Comparison of ENCODE assay signal across 10 cellular contexts in the genomic region with DNA sequence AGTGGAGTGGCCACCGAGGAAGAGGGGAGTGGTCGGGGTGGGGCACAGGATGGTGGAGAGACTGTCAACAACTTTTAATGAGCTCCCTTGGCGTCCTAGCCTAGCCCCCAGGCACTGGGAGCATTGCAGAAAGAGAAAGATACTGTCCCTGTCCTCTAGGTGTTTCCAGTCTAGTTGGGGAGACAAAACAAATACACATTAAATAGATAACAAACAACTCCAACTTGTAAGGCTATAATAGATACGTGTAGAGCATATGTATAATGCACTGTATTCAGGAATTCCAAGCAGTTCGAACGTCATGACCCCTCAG. TPM values are rescaled to one million over a fixed set of nuclear protein-coding genes. Genes with fewer than 3 reads are reported as not detected.
DNase-seq lines count a peak whose midpoint lies in the region; ATAC-seq and TF ChIP-seq lines count a peak whose summit lies in the region.
"Had no signal": no experiment of that assay in that cellular context is flagged by ENCODE, and none has a peak within 500 bp of the region (broad histone marks: within the 10 kb centered on the region; RNA-seq: fewer than 3 reads in every experiment).

No MANE protein-coding gene starts in this region.

- no peaks in the 10 kb centered on the region for H3K9me3 Mint-ChIP-seq in activated T-cell treated with anti-CD3 and anti-CD28 coated beads, Interleukin-2, amount 50 U/mL, for 72 hours

- H3K4me1 Mint-ChIP-seq in activated T-cell treated with anti-CD3 and anti-CD28 coated beads, Interleukin-2, amount 50 U/mL, for 72 hours (ENCODE audit: low read depth) = peaks cover 38% of the 10 kb centered on the region

- no peak for ATAC-seq in activated T-cell treated with anti-CD3 and anti-CD28 coated beads, Interleukin-2, amount 50 U/mL, for 72 hours (replicated peaks in 1 of 2)
- no peak for ATAC-seq in lower lobe of right lung
- ATAC-seq in thoracic aorta (ENCODE audit: insufficient number of reproducible peaks, low FRiP score, low read depth) = no peak
- no peak for ATAC-seq in GM21576 (IDR thresholded peaks at IDR 0.05; ENCODE audit: unreplicated experiment)

- H3K27me3 ChIP-seq in lower lobe of right lung (ENCODE audit: low read depth) (no peaks in the 10 kb centered on the region), thoracic aorta (replicated peaks; ENCODE audit: insufficient read depth) (no peaks in the 10 kb centered on the region)
- H3K27me3 ChIP-seq: esophagus squamous epithelium had no signal

- peak overlapping the region; percentile 48 to 90 for H3K4me3 Mint-ChIP-seq in activated T-cell treated with anti-CD3 and anti-CD28 coated beads, Interleukin-2, amount 50 U/mL, for 72 hours

- H3K27ac ChIP-seq in VCaP = no peak overlapping the region
- H3K27ac ChIP-seq in lower lobe of right lung = no peak overlapping the region
- H3K27ac ChIP-seq in thoracic aorta = no peak overlapping the region

- H3K36me3 ChIP-seq in lower lobe of right lung (no peaks in the 10 kb centered on the region), thoracic aorta (no peaks in the 10 kb centered on the region)
- H3K36me3 ChIP-seq: esophagus squamous epithelium had no signal

- no peaks in the 10 kb centered on the region for H3K36me3 Mint-ChIP-seq in activated T-cell treated with anti-CD3 and anti-CD28 coated beads, Interleukin-2, amount 50 U/mL, for 72 hours (ENCODE audit: insufficient read depth in 2 of 2)

- H3K4me1 ChIP-seq in lower lobe of right lung = peaks cover 9% of the 10 kb centered on the region
- peaks cover 9 to 11% of the 10 kb centered on the region in 2 donors for H3K4me1 ChIP-seq in thoracic aorta (ENCODE audit: control insufficient read depth in 1 of 2, low read depth in 2 of 2)

- H3K27me3 Mint-ChIP-seq in activated T-cell treated with anti-CD3 and anti-CD28 coated beads, Interleukin-2, amount 50 U/mL, for 72 hours (ENCODE audit: low read depth) = no peaks in the 10 kb centered on the region

- peak; percentile 46 for TF ChIP-seq CTCF in VCaP (conservative IDR thresholded peaks at IDR 0.05)
- no peak for TF ChIP-seq CTCF in lower lobe of right lung (IDR thresholded peaks at IDR 0.05)
- TF ChIP-seq CTCF in thoracic aorta (IDR thresholded peaks at IDR 0.05) = no peak

- H3K27ac Mint-ChIP-seq in activated T-cell treated with anti-CD3 and anti-CD28 coated beads, Interleukin-2, amount 50 U/mL, for 72 hours = no peak overlapping the region

- H3K9me3 ChIP-seq in lower lobe of right lung (no peaks in the 10 kb centered on the region), thoracic aorta (no peaks in the 10 kb centered on the region)
- H3K9me3 ChIP-seq: esophagus squamous epithelium had no signal

- intact Hi-C loops in lower lobe of right lung (cut with DNase I) = no loop called here

- H3K4me3 ChIP-seq in lower lobe of right lung (peak overlapping the region; percentile 96), thoracic aorta (peak overlapping the region; percentile 98)

- DNase-seq in activated T-cell treated with anti-CD3 and anti-CD28 coated beads, Interleukin-2, amount 50 U/mL, for 72 hours = no peak
- no peak for DNase-seq in activated T-cell treated with anti-CD3 and anti-CD28 coated beads, Interleukin-2, amount 50 U/mL, for 48 hours
- DNase-seq in lower lobe of right lung (no peak), thoracic aorta (ENCODE audit: low spot score) (no peak), NCI-H2196 treated with DMSO at 0.1 percent for 48 hours (lab: John Stamatoyannopoulos, UW; ENCODE audit: unreplicated experiment) (no peak), HK-2 (ENCODE audit: unreplicated experiment) (no peak)

RNA-seq across cellular contexts. Expression of gene UBE2O, which starts 0.4 kb away (rescaled TPM):
- total RNA-seq in activated T-cell treated with anti-CD3 and anti-CD28 coated beads, Interleukin-2, amount 50 U/mL, for 72 hours = 10 to 100 TPM; 21.5 to 22.8 TPM
- total RNA-seq in lower lobe of right lung = 18.2 TPM
- total RNA-seq in thoracic aorta = 10 to 100 TPM; 16.4 to 31.1 TPM

RNA-seq across cellular contexts. Expression of gene AANAT, which starts 14.0 kb away (rescaled TPM):
- not detected for total RNA-seq in activated T-cell treated with anti-CD3 and anti-CD28 coated beads, Interleukin-2, amount 50 U/mL, for 72 hours
- total RNA-seq in lower lobe of right lung = not detected
- total RNA-seq in thoracic aorta = not detected
- total RNA-seq: esophagus squamous epithelium, kidney epithelial cell had no signal

RNA-seq across cellular contexts. Expression of gene RHBDF2, which starts 47.8 kb away (rescaled TPM):
- 10 to 100 TPM; 38.7 to 39.0 TPM for total RNA-seq in activated T-cell treated with anti-CD3 and anti-CD28 coated beads, Interleukin-2, amount 50 U/mL, for 72 hours
- total RNA-seq in lower lobe of right lung (47.8 TPM), thoracic aorta (100 to 1,000 TPM in 1 of 2 donors, 10 to 100 TPM in 1; 91.6 to 153 TPM)
